ENCODE assay signal across 8 cellular contexts in genomic region chr3:46909535-46910161, GRCh38. TPM values are rescaled to one million over a fixed set of nuclear protein-coding genes. Genes with fewer than 3 reads are reported as not detected.
DNase-seq lines count a peak whose midpoint lies in the region; ATAC-seq lines count a peak whose summit lies in the region.

No MANE protein-coding gene starts in this region.

- H3K4me3 Mint-ChIP-seq in activated CD4-positive, alpha-beta memory T cell treated with anti-CD3 and anti-CD28 coated beads for 36 hours, result no peak overlapping the region
- no peak overlapping the region for H3K4me3 Mint-ChIP-seq in memory B cell

- no peaks in the 10 kb centered on the region for H3K27me3 Mint-ChIP-seq in activated CD4-positive, alpha-beta memory T cell treated with anti-CD3 and anti-CD28 coated beads for 36 hours
- peaks cover 2% of the 10 kb centered on the region for H3K27me3 Mint-ChIP-seq in memory B cell

- CTCF ChIA-PET in activated CD4-positive, alpha-beta memory T cell treated with anti-CD3 and anti-CD28 coated beads for 36 hours (lab: Charles Lee), result interaction anchor here (0.6 to 1.9 kb wide), 26 partner anchors 9 to 470 kb away, joined by 3 to 26 read pairs (median 4); partner anchors contain the start of genes ALS2CL and PRSS50

- peak; percentile 66 for ATAC-seq in HG03175 (IDR thresholded peaks at IDR 0.05; ENCODE audit: unreplicated experiment)
- ATAC-seq in memory B cell (ENCODE audit: low read depth), result peak; percentile 91
- ATAC-seq in HG02973 (IDR thresholded peaks at IDR 0.05; ENCODE audit: unreplicated experiment), result no peak

- POLR2A ChIA-PET in activated CD4-positive, alpha-beta memory T cell treated with anti-CD3 and anti-CD28 coated beads for 36 hours (lab: Charles Lee), result no interaction called here

- no peaks in the 10 kb centered on the region for H3K36me3 Mint-ChIP-seq in activated CD4-positive, alpha-beta memory T cell treated with anti-CD3 and anti-CD28 coated beads for 36 hours
- peaks cover 4% of the 10 kb centered on the region for H3K36me3 Mint-ChIP-seq in memory B cell

- DNase-seq in DMS53 treated with DMSO at 0.1 percent for 48 hours (lab: John Stamatoyannopoulos, UW; ENCODE audit: unreplicated experiment) (peak; percentile 45), NCI-H82 (lab: John Stamatoyannopoulos, UW) (peak; percentile 88), ecto neural progenitor cell (ENCODE audit: low spot score) (peak; percentile 91), memory B cell (ENCODE audit: low spot score in 2 of 2) (peak; percentile 70 to 75)
- DNase-seq in activated CD4-positive, alpha-beta memory T cell treated with anti-CD3 and anti-CD28 coated beads for 36 hours, result peak; percentile 90
- DNase-seq in stimulated activated CD8-positive, alpha-beta memory T cell treated with anti-CD3 and anti-CD28 coated beads, Interleukin-12 subunit alpha, Interleukin-12 subunit beta, amount 100 ng/mL, for 24 hours (ENCODE audit: extremely low read depth), result peak; percentile 55

- intact Hi-C loops in activated CD4-positive, alpha-beta memory T cell treated with anti-CD3 and anti-CD28 coated beads for 36 hours (cut with micrococcal nuclease), result loop anchor here (1.0 to 5.0 kb wide), 2 partner anchors 43 to 62 kb away; no protein-coding TSS in a partner anchor

- no peak overlapping the region for H3K27ac Mint-ChIP-seq in activated CD4-positive, alpha-beta memory T cell treated with anti-CD3 and anti-CD28 coated beads for 36 hours
- H3K27ac Mint-ChIP-seq in memory B cell, result no peak overlapping the region

- H3K9me3 Mint-ChIP-seq in activated CD4-positive, alpha-beta memory T cell treated with anti-CD3 and anti-CD28 coated beads for 36 hours, result no peaks in the 10 kb centered on the region
- H3K9me3 Mint-ChIP-seq in memory B cell, result no peaks in the 10 kb centered on the region

- peaks cover 21% of the 10 kb centered on the region for H3K4me1 Mint-ChIP-seq in activated CD4-positive, alpha-beta memory T cell treated with anti-CD3 and anti-CD28 coated beads for 36 hours (ENCODE audit: low read depth)
- H3K4me1 Mint-ChIP-seq in memory B cell, result peaks cover 3% of the 10 kb centered on the region

RNA-seq across cellular contexts. Expression of gene PTH1R, which starts 32.1 kb away (rescaled TPM):
- not detected for total RNA-seq in activated CD4-positive, alpha-beta memory T cell treated with anti-CD3 and anti-CD28 coated beads for 36 hours

RNA-seq across cellular contexts. Expression of gene MYL3, which starts 46.4 kb away (rescaled TPM):
- not detected for total RNA-seq in activated CD4-positive, alpha-beta memory T cell treated with anti-CD3 and anti-CD28 coated beads for 36 hours
